In genomic region chr4:149932188-149932587, GRCh38 we compare ENCODE assay signal across 27 cellular contexts.
"Had no signal": no experiment of that assay in that cellular context is flagged by ENCODE, and none has a peak within 500 bp of the region (broad histone marks: within the 10 kb centered on the region; RNA-seq: fewer than 3 reads in every experiment).

No MANE protein-coding gene starts in this region.

- H3K27me3 Mint-ChIP-seq: activated CD4-positive, alpha-beta memory T cell treated with anti-CD3 and anti-CD28 coated beads for 36 hours; activated naive CD4-positive, alpha-beta T cell treated with anti-CD3 and anti-CD28 coated beads, Interleukin-2, amount 10 ng/mL, durations not matched to agents 7 days and 5 days; activated naive CD8-positive, alpha-beta T cell treated with anti-CD3 and anti-CD28 coated beads, Interleukin-2, amount 50 U/mL, for 24 hours had no signal

- H3K9me3 ChIP-seq: colonic mucosa had no signal

- H3K36me3 ChIP-seq: brain microvascular endothelial cell, colonic mucosa had no signal

- DNase-seq: activated CD4-positive, alpha-beta memory T cell treated with anti-CD3 and anti-CD28 coated beads for 36 hours; activated CD4-positive, alpha-beta T cell treated with anti-CD3 and anti-CD28 coated beads for 4 hours; activated CD4-positive, alpha-beta T cell treated with anti-CD3 and anti-CD28 coated beads, Interleukin-2, amount 50 U/mL, for 1 hour; activated CD4-positive, CD25-positive, alpha-beta regulatory T cell treated with anti-CD3 and anti-CD28 coated beads, Interleukin-2, amount 50 U/mL, for 72 hours; activated CD8-positive, alpha-beta memory T cell treated with anti-CD3 and anti-CD28 coated beads, Interleukin-2, amount 50 U/mL, for 4 hours; activated effector memory CD4-positive, alpha-beta T cell treated with Interleukin-2 at 50 U/mL for 16 hours; activated naive CD4-positive, alpha-beta T cell treated with anti-CD3 and anti-CD28 coated beads, Interleukin-2, amount 10 ng/mL, durations not matched to agents 7 days and 5 days; activated naive CD8-positive, alpha-beta T cell treated with anti-CD3 and anti-CD28 coated beads, Interleukin-2, amount 50 U/mL, for 24 hours; activated T-cell treated with anti-CD3 and anti-CD28 coated beads for 4 hours; activated T-cell treated with anti-CD3 and anti-CD28 coated beads, Interleukin-2, amount 50 U/mL, for 48 hours; brain microvascular endothelial cell; central memory CD4-positive, alpha-beta T cell; colonic mucosa; NCI-H1105; NCI-H1417 treated with DMSO at 0.1 percent for 48 hours; NCI-H187 treated with DMSO at 0.1 percent for 48 hours; NCI-H2081; NCI-H2171 treated with DMSO at 0.1 percent for 48 hours; NCI-H2227 treated with DMSO at 0.1 percent for 48 hours; NCI-H446 treated with DMSO at 0.1 percent for 48 hours; NCI-H524 treated with DMSO at 0.1 percent for 48 hours; NK-92 treated with Interleukin-12 subunit alpha and Interleukin-12 subunit beta, amount 100 ng/mL, for 24 hours; SHP77 had no signal

- H3K36me3 Mint-ChIP-seq: activated CD4-positive, alpha-beta memory T cell treated with anti-CD3 and anti-CD28 coated beads for 36 hours; activated naive CD4-positive, alpha-beta T cell treated with anti-CD3 and anti-CD28 coated beads, Interleukin-2, amount 10 ng/mL, durations not matched to agents 7 days and 5 days; activated naive CD8-positive, alpha-beta T cell; WTC11 had no signal

- H3K4me1 Mint-ChIP-seq: activated naive CD4-positive, alpha-beta T cell treated with anti-CD3 and anti-CD28 coated beads, Interleukin-2, amount 10 ng/mL, durations not matched to agents 7 days and 5 days; activated naive CD8-positive, alpha-beta T cell treated with anti-CD3 and anti-CD28 coated beads, Interleukin-2, amount 50 U/mL, for 24 hours; WTC11 had no signal

- H3K4me3 Mint-ChIP-seq: activated CD4-positive, alpha-beta memory T cell treated with anti-CD3 and anti-CD28 coated beads for 36 hours; activated naive CD4-positive, alpha-beta T cell treated with anti-CD3 and anti-CD28 coated beads, Interleukin-2, amount 10 ng/mL, durations not matched to agents 7 days and 5 days; activated naive CD8-positive, alpha-beta T cell; activated naive CD8-positive, alpha-beta T cell treated with anti-CD3 and anti-CD28 coated beads, Interleukin-2, amount 50 U/mL, for 24 hours; T-helper 1 cell treated with Interleukin-12 subunit alpha and Interleukin-12 subunit beta and Interleukin-4 antibody, amounts not matched to agents 30 μg/mL and 1 μg/mL, for 36 hours; T-helper 2 cell treated with Interferon-gamma antibody and Interleukin-4, amounts not matched to agents 5 μg/mL and 100 μg/mL, for 36 hours; WTC11 had no signal

- H3K9me3 Mint-ChIP-seq: activated CD4-positive, alpha-beta memory T cell treated with anti-CD3 and anti-CD28 coated beads for 36 hours; activated naive CD4-positive, alpha-beta T cell treated with anti-CD3 and anti-CD28 coated beads, Interleukin-2, amount 10 ng/mL, durations not matched to agents 7 days and 5 days; activated naive CD8-positive, alpha-beta T cell treated with anti-CD3 and anti-CD28 coated beads, Interleukin-2, amount 50 U/mL, for 24 hours; T-helper 1 cell treated with Interleukin-12 subunit alpha and Interleukin-12 subunit beta and Interleukin-4 antibody, amounts not matched to agents 30 μg/mL and 1 μg/mL, for 36 hours; T-helper 2 cell treated with Interferon-gamma antibody and Interleukin-4, amounts not matched to agents 5 μg/mL and 100 μg/mL, for 36 hours; WTC11 had no signal

- H3K4me3 ChIP-seq: colonic mucosa had no signal

- H3K27ac Mint-ChIP-seq: activated CD4-positive, alpha-beta memory T cell treated with anti-CD3 and anti-CD28 coated beads for 36 hours; activated naive CD4-positive, alpha-beta T cell treated with anti-CD3 and anti-CD28 coated beads, Interleukin-2, amount 10 ng/mL, durations not matched to agents 7 days and 5 days; activated naive CD8-positive, alpha-beta T cell; activated naive CD8-positive, alpha-beta T cell treated with anti-CD3 and anti-CD28 coated beads, Interleukin-2, amount 50 U/mL, for 24 hours; T-helper 1 cell treated with Interleukin-12 subunit alpha and Interleukin-12 subunit beta and Interleukin-4 antibody, amounts not matched to agents 30 μg/mL and 1 μg/mL, for 36 hours; T-helper 2 cell treated with Interferon-gamma antibody and Interleukin-4, amounts not matched to agents 5 μg/mL and 100 μg/mL, for 36 hours; WTC11 had no signal

- H3K4me1 ChIP-seq: colonic mucosa had no signal

- H3K27me3 ChIP-seq: brain microvascular endothelial cell, colonic mucosa had no signal

- H3K27ac ChIP-seq: brain microvascular endothelial cell, colonic mucosa had no signal

- ATAC-seq: activated naive CD8-positive, alpha-beta T cell treated with anti-CD3 and anti-CD28 coated beads, Interleukin-2, amount 50 U/mL, for 24 hours; WTC11 had no signal
